15 cellular contexts compared by ENCODE assay signal in the genomic region with DNA sequence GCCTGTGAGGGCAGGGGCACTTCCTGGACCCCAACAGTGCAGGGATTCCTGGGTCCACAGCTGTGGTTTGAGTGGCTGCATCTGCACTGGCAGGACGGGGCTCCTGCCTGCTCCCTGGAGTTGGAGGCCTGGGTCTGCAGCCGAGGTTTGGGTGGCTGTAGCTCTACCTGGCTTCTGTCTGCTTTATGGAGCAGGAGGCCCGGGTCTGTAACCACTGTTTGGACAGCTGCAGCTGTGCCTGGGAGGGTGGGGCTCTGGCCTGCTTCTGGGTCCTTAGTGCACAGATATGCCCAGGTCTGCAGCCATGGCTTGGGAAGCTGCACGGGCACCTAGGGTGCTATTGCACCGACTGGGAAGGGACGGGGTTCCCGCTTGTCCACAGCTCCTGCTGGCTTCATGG.
"Had no signal": no experiment of that assay in that cellular context is flagged by ENCODE, and none has a peak within 500 bp of the region (broad histone marks: within the 10 kb centered on the region; RNA-seq: fewer than 3 reads in every experiment).

No MANE protein-coding gene starts in this region.

- H3K4me1 ChIP-seq: adrenal gland, gastrocnemius medialis, heart right ventricle, parathyroid adenoma had no signal

- H3K27ac ChIP-seq: adrenal gland, cardiac muscle cell, dorsolateral prefrontal cortex, gastrocnemius medialis, heart right ventricle, neutrophil, parathyroid adenoma had no signal

- DNase-seq: activated CD4-positive, alpha-beta T cell treated with anti-CD3 and anti-CD28 coated beads, Interleukin-2, amount 50 U/mL, for 48 hours; activated T-cell treated with anti-CD3 and anti-CD28 coated beads, Interleukin-2, amount 50 U/mL, for 24 hours; adrenal gland; endodermal cell; gastrocnemius medialis; heart right ventricle; midbrain; T-helper 9 cell had no signal

- ATAC-seq: gastrocnemius medialis; stimulated activated memory B cell treated with anti-CD40 and anti-IgM and Interleukin-4, amounts not matched to agents 10 μg/mL and 1 μg/mL and 100 μg/mL, for 72 hours had no signal

- H3K27me3 ChIP-seq: adrenal gland, cardiac muscle cell, dorsolateral prefrontal cortex, gastrocnemius medialis, heart right ventricle, neutrophil had no signal

- H3K4me1 Mint-ChIP-seq: activated naive CD4-positive, alpha-beta T cell treated with anti-CD3 and anti-CD28 coated beads, Interleukin-2, amount 50 U/mL, for 24 hours; stimulated activated memory B cell treated with anti-CD40 and anti-IgM and Interleukin-4, amounts not matched to agents 10 μg/mL and 1 μg/mL and 100 μg/mL, for 72 hours had no signal

- H3K36me3 ChIP-seq: adrenal gland, cardiac muscle cell, gastrocnemius medialis, heart right ventricle, neutrophil had no signal

- H3K9me3 ChIP-seq: adrenal gland, gastrocnemius medialis, neutrophil had no signal

- H3K27ac Mint-ChIP-seq: activated naive CD4-positive, alpha-beta T cell treated with anti-CD3 and anti-CD28 coated beads, Interleukin-2, amount 50 U/mL, for 24 hours; activated T-cell treated with anti-CD3 and anti-CD28 coated beads, Interleukin-2, amount 50 U/mL, for 24 hours; endodermal cell; stimulated activated memory B cell treated with anti-CD40 and anti-IgM and Interleukin-4, amounts not matched to agents 10 μg/mL and 1 μg/mL and 100 μg/mL, for 72 hours had no signal

- H3K36me3 Mint-ChIP-seq: activated naive CD4-positive, alpha-beta T cell treated with anti-CD3 and anti-CD28 coated beads, Interleukin-2, amount 50 U/mL, for 24 hours; stimulated activated memory B cell treated with anti-CD40 and anti-IgM and Interleukin-4, amounts not matched to agents 10 μg/mL and 1 μg/mL and 100 μg/mL, for 72 hours had no signal

- H3K4me3 Mint-ChIP-seq: activated naive CD4-positive, alpha-beta T cell treated with anti-CD3 and anti-CD28 coated beads, Interleukin-2, amount 50 U/mL, for 24 hours; activated T-cell treated with anti-CD3 and anti-CD28 coated beads, Interleukin-2, amount 50 U/mL, for 24 hours; endodermal cell; stimulated activated memory B cell treated with anti-CD40 and anti-IgM and Interleukin-4, amounts not matched to agents 10 μg/mL and 1 μg/mL and 100 μg/mL, for 72 hours had no signal

- H3K4me3 ChIP-seq: adrenal gland, cardiac muscle cell, dorsolateral prefrontal cortex, gastrocnemius medialis, heart right ventricle had no signal

- FAIRE-seq: urothelium cell line had no signal
